ENCODE assay signal across 8 cellular contexts in genomic region chr9:92669527-92669889, GRCh38. TPM values are rescaled to one million over a fixed set of nuclear protein-coding genes. Genes with fewer than 3 reads are reported as not detected.
A peak's percentile ranks its signal among the peaks of the same experiment; 100 is the strongest.
DNase-seq lines count a peak whose midpoint lies in the region; ATAC-seq and TF ChIP-seq lines count a peak whose summit lies in the region.

No MANE protein-coding gene starts in this region.

- POLR2A ChIA-PET in OCI-LY7 (lab: Charles Lee), result interaction anchor here (0.6 to 1.1 kb wide), 3 partner anchors 51 to 348 kb away, joined by 3 to 5 read pairs (median 3); no protein-coding TSS in a partner anchor

- no peaks in the 10 kb centered on the region for H3K9me3 ChIP-seq in OCI-LY7 (ENCODE audit: low read length)

- BruUV-seq in OCI-LY7 (replicated peaks; lab: Mats Ljungman, UMichigan), result no TSS peak

- peak overlapping the region; percentile 81 to 98 (median 94) for H3K27ac Mint-ChIP-seq in immature natural killer cell

- H3K4me3 ChIP-seq in AG09309 (ENCODE audit: control insufficient read depth, low read depth, low read length) (peak overlapping the region; percentile 87), OCI-LY7 (ENCODE audit: low read depth, low read length, poor library complexity, severe bottlenecking) (peak overlapping the region; percentile 77), astrocyte of the cerebellum (ENCODE audit: low read depth, low read length) (peak overlapping the region; percentile 94)

- DNase-seq in AG09309 (ENCODE audit: low read depth), result no peak
- no peak for DNase-seq in OCI-LY7 (ENCODE audit: low spot score)
- no peak for DNase-seq in astrocyte of the cerebellum (ENCODE audit: low read depth)
- DNase-seq in immature natural killer cell, result no peak
- peak; percentile 8 to 15 for DNase-seq in stimulated activated CD4-positive, alpha-beta T cell treated with anti-CD3 and anti-CD28 coated beads, Interleukin-4, amount 100 ng/mL, for 48 hours (ENCODE audit: low read depth in 2 of 2)
- no peak for DNase-seq in NCI-H510A (lab: John Stamatoyannopoulos, UW)
- DNase-seq in NCI-H1694 (lab: John Stamatoyannopoulos, UW), result no peak

- no peaks in the 10 kb centered on the region for H3K36me3 Mint-ChIP-seq in immature natural killer cell

- intact Hi-C loops in OCI-LY7 (cut with micrococcal nuclease; ENCODE audit: unreplicated experiment), result no loop called here

- peaks cover 18% of the 10 kb centered on the region; the same call in 1 of the 2 replicates for H3K36me3 ChIP-seq in OCI-LY7 (ENCODE audit: insufficient read depth, low read length)

- H3K27ac ChIP-seq in OCI-LY7 (ENCODE audit: low read depth, low read length, poor library complexity, severe bottlenecking), result peak overlapping the region; percentile 34

- TF ChIP-seq CTCF in AG09309 (IDR thresholded peaks at IDR 0.05; ENCODE audit: control insufficient read depth, insufficient read depth, low read depth, low read length, missing control alignments) (no peak), OCI-LY7 (conservative IDR thresholded peaks at IDR 0.05; ENCODE audit: low read length) (no peak), astrocyte of the cerebellum (IDR thresholded peaks at IDR 0.05; ENCODE audit: low read depth, low read length, missing control alignments) (no peak)

- peaks cover 23% of the 10 kb centered on the region for H3K4me1 ChIP-seq in OCI-LY7 (ENCODE audit: insufficient read depth, low read length, poor library complexity, severe bottlenecking)

- no peaks in the 10 kb centered on the region for H3K9me2 ChIP-seq in OCI-LY7 (ENCODE audit: insufficient read depth, low read length)

- ATAC-seq in GM21367 (IDR thresholded peaks at IDR 0.05; ENCODE audit: unreplicated experiment), result peak; percentile 13

- peaks cover 6% of the 10 kb centered on the region; the same call in 1 of the 2 replicates for H4K20me1 ChIP-seq in OCI-LY7 (ENCODE audit: insufficient read depth, low read length)

- in situ Hi-C loops in astrocyte of the cerebellum (cut with HindIII; ENCODE audit: low sequenced_read_pairs), result no loop called here

- CTCF ChIA-PET in OCI-LY7 (lab: Charles Lee; ENCODE audit: unreplicated experiment), result no interaction called here

- peak overlapping the region; percentile 93 to 96 (median 95) for H3K4me3 Mint-ChIP-seq in immature natural killer cell

- H3K9me3 Mint-ChIP-seq in immature natural killer cell, result no peaks in the 10 kb centered on the region

- H3K79me2 ChIP-seq in OCI-LY7 (ENCODE audit: insufficient read depth, low read depth, low read length), result peaks cover 39% of the 10 kb centered on the region; the same call in 1 of the 2 replicates

- peaks cover 44 to 48% of the 10 kb centered on the region in 2 donors for H3K4me1 Mint-ChIP-seq in immature natural killer cell

- peak overlapping the region; percentile 69 for H2AFZ ChIP-seq in OCI-LY7 (ENCODE audit: low read length)

- peaks cover 3 to 14% (median 6%) of the 10 kb centered on the region in 3 donors for H3K27me3 Mint-ChIP-seq in immature natural killer cell (ENCODE audit: low read depth in 3 of 3)

- peak overlapping the region; percentile 85 for H3K4me2 ChIP-seq in OCI-LY7 (ENCODE audit: low read length)

RNA-seq across cellular contexts. Expression of gene IPPK, which starts 0.4 kb away (rescaled TPM):
- total RNA-seq in OCI-LY7 (2014; rRNA removed; shearing (Covaris generic)), result 12.6 and 12.7 TPM in 2 replicates
- 10.3 and 12.0 TPM in 2 replicates for total RNA-seq in OCI-LY7 (2022)
- 1 to 10 TPM; 2.6 to 5.4 (median 3.2) TPM for polyA plus RNA-seq in immature natural killer cell

Comparison
In these comparisons a context has a peak if more than half of its experiments do, and no peak if none do; other contexts are left out.
1. DNase-seq: peak in stimulated activated CD4-positive, alpha-beta T cell treated with anti-CD3 and anti-CD28 coated beads, Interleukin-4, amount 100 ng/mL, for 48 hours (2 of 2); none in AG09309 (single experiment), OCI-LY7 (single experiment), astrocyte of the cerebellum (single experiment), immature natural killer cell (0 of 3), NCI-H510A (single experiment) and NCI-H1694 (single experiment).
2. Peak in every context shown above with its lines, with median percentiles within 50 percentile points of each other: H3K4me3 ChIP-seq.